ENCODE assay signal across 9 cellular contexts in genomic region chr17:39270923-39271322, GRCh38. TPM values are rescaled to one million over a fixed set of nuclear protein-coding genes. Genes with fewer than 3 reads are reported as not detected.
DNase-seq lines count a peak whose midpoint lies in the region; ATAC-seq, FAIRE-seq and TF ChIP-seq lines count a peak whose summit lies in the region.
"Had no signal": no experiment of that assay in that cellular context is flagged by ENCODE, and none has a peak within 500 bp of the region (broad histone marks: within the 10 kb centered on the region; RNA-seq: fewer than 3 reads in every experiment).

No MANE protein-coding gene starts in this region.

- H3K36me3 Mint-ChIP-seq in activated CD8-positive, alpha-beta T cell treated with anti-CD3 and anti-CD28 coated beads for 36 hours (ENCODE audit: low read depth) = peaks cover 4% of the 10 kb centered on the region
- peaks cover 4% of the 10 kb centered on the region for H3K36me3 Mint-ChIP-seq in activated CD8-positive, alpha-beta T cell treated with anti-CD3 and anti-CD28 coated beads, Interleukin-2, amount 10 ng/mL, durations not matched to agents 7 days and 5 days (ENCODE audit: low read depth)

- H3K9me3 ChIP-seq in endothelial cell of umbilical vein (replicated peaks; ENCODE audit: control insufficient read depth, insufficient read depth, low read length) = no peaks in the 10 kb centered on the region
- H3K9me3 ChIP-seq in spleen = no peaks in the 10 kb centered on the region

- H3K4me1 ChIP-seq in endothelial cell of umbilical vein (ENCODE audit: control insufficient read depth, extremely low read depth, insufficient read depth, low read length) (no peaks in the 10 kb centered on the region), spleen (no peaks in the 10 kb centered on the region)

- no peak overlapping the region for H3K9ac ChIP-seq in endothelial cell of umbilical vein (replicated peaks; ENCODE audit: extremely low read depth, insufficient read depth, low read length)

- no peak overlapping the region for H2AFZ ChIP-seq in endothelial cell of umbilical vein (ENCODE audit: low read depth, low read length)

- no peaks in the 10 kb centered on the region for H3K9me1 ChIP-seq in endothelial cell of umbilical vein (replicated peaks; ENCODE audit: control insufficient read depth, extremely low read depth, insufficient read depth, low read length)

- no peak overlapping the region for H3K4me2 ChIP-seq in endothelial cell of umbilical vein (ENCODE audit: insufficient read depth, low read length)

- WGBS in spleen, 5 donors = 31 to 52% (median 39%) methylated on average over 3 of the region's 3 CpGs

- no peaks in the 10 kb centered on the region for H3K4me1 Mint-ChIP-seq in activated CD8-positive, alpha-beta T cell treated with anti-CD3 and anti-CD28 coated beads for 36 hours (ENCODE audit: low read depth)
- no peaks in the 10 kb centered on the region for H3K4me1 Mint-ChIP-seq in activated CD8-positive, alpha-beta T cell treated with anti-CD3 and anti-CD28 coated beads, Interleukin-2, amount 10 ng/mL, durations not matched to agents 7 days and 5 days (ENCODE audit: low read depth)

- no TSS peak for BruUV-seq in endothelial cell of umbilical vein (replicated peaks; lab: Mats Ljungman, UMichigan)

- ATAC-seq in activated CD8-positive, alpha-beta T cell treated with anti-CD3 and anti-CD28 coated beads for 36 hours = no peak
- ATAC-seq in activated CD8-positive, alpha-beta T cell treated with anti-CD3 and anti-CD28 coated beads, Interleukin-2, amount 10 ng/mL, durations not matched to agents 7 days and 5 days = no peak

- H3K27ac ChIP-seq in endothelial cell of umbilical vein (ENCODE audit: insufficient read depth, low read depth, low read length) (no peak overlapping the region), spleen (no peak overlapping the region)

- H3K4me3 ChIP-seq in endothelial cell of umbilical vein (replicated peaks in 1 of 3; ENCODE audit: insufficient read depth in 1 of 3, low read depth in 1 of 3, low read length in 3 of 3) = no peak overlapping the region
- H3K4me3 ChIP-seq in spleen = no peak overlapping the region

- POLR2A ChIA-PET in activated CD8-positive, alpha-beta T cell treated with anti-CD3 and anti-CD28 coated beads for 36 hours (lab: Charles Lee) = interaction anchor here (1.5 kb wide), 1 partner anchor 130 kb away, joined by 4 read pairs; the partner anchor contains the start of gene FBXL20
- POLR2A ChIA-PET in activated CD8-positive, alpha-beta T cell treated with anti-CD3 and anti-CD28 coated beads, Interleukin-2, amount 10 ng/mL, durations not matched to agents 7 days and 5 days (lab: Charles Lee) = no interaction called here
- POLR2A ChIA-PET in endothelial cell of umbilical vein (lab: Charles Lee) = no interaction called here

- H4K20me1 ChIP-seq in endothelial cell of umbilical vein (replicated peaks; ENCODE audit: control insufficient read depth, extremely low read depth, insufficient read depth, low read length) = no peaks in the 10 kb centered on the region

- CTCF ChIA-PET in activated CD8-positive, alpha-beta T cell treated with anti-CD3 and anti-CD28 coated beads for 36 hours (lab: Charles Lee) = interaction anchor here (0.7 to 1.2 kb wide), 5 partner anchors 16 to 191 kb away, joined by 3 to 4 read pairs (median 4); partner anchors contain the start of gene MED1
- CTCF ChIA-PET in activated CD8-positive, alpha-beta T cell treated with anti-CD3 and anti-CD28 coated beads, Interleukin-2, amount 10 ng/mL, durations not matched to agents 7 days and 5 days (lab: Charles Lee) = interaction anchor here (0.5 to 1.0 kb wide), 3 partner anchors 39 to 215 kb away, joined by 3 read pairs; no protein-coding TSS in a partner anchor
- CTCF ChIA-PET in endothelial cell of umbilical vein (lab: Charles Lee) = interaction anchor here (0.6 to 2.3 kb wide), 11 partner anchors 10 to 351 kb away, joined by 3 to 12 read pairs (median 4); partner anchors contain the start of gene FBXL20

- H3K9me3 Mint-ChIP-seq in activated CD8-positive, alpha-beta T cell treated with anti-CD3 and anti-CD28 coated beads for 36 hours = no peaks in the 10 kb centered on the region
- no peaks in the 10 kb centered on the region for H3K9me3 Mint-ChIP-seq in activated CD8-positive, alpha-beta T cell treated with anti-CD3 and anti-CD28 coated beads, Interleukin-2, amount 10 ng/mL, durations not matched to agents 7 days and 5 days (ENCODE audit: insufficient read depth)

- TF ChIP-seq CTCF in activated CD8-positive, alpha-beta T cell treated with anti-CD3 and anti-CD28 coated beads for 36 hours (IDR thresholded peaks at IDR 0.05) = no peak
- peak; percentile 11 to 27 for TF ChIP-seq CTCF in endothelial cell of umbilical vein (IDR thresholded peaks at IDR 0.05; ENCODE audit: extremely low read depth in 1 of 2, insufficient read depth in 1 of 2, low read depth in 1 of 2, low read length in 2 of 2)
- TF ChIP-seq CTCF in spleen (IDR thresholded peaks at IDR 0.05 in 8 of 11, conservative IDR thresholded peaks at IDR 0.05 in 3 of 11) = peak in 6 of 11 experiments; percentile 16 to 37 (median 26)

- no peak overlapping the region for H3K4me3 Mint-ChIP-seq in activated CD8-positive, alpha-beta T cell treated with anti-CD3 and anti-CD28 coated beads for 36 hours
- no peak overlapping the region for H3K4me3 Mint-ChIP-seq in activated CD8-positive, alpha-beta T cell treated with anti-CD3 and anti-CD28 coated beads, Interleukin-2, amount 10 ng/mL, durations not matched to agents 7 days and 5 days
- H3K4me3 Mint-ChIP-seq: activated naive CD8-positive, alpha-beta T cell had no signal

- dilution Hi-C loops in endothelial cell of umbilical vein (cut with MboI; ENCODE audit: extremely low pct_ligation_motif_present, low sequenced_read_pairs) = no loop called here

- H3K27me3 Mint-ChIP-seq in activated CD8-positive, alpha-beta T cell treated with anti-CD3 and anti-CD28 coated beads for 36 hours = no peaks in the 10 kb centered on the region
- H3K27me3 Mint-ChIP-seq in activated CD8-positive, alpha-beta T cell treated with anti-CD3 and anti-CD28 coated beads, Interleukin-2, amount 10 ng/mL, durations not matched to agents 7 days and 5 days (ENCODE audit: low read depth) = no peaks in the 10 kb centered on the region
- H3K27me3 Mint-ChIP-seq: activated naive CD8-positive, alpha-beta T cell had no signal

- no peak overlapping the region for H3K27ac Mint-ChIP-seq in activated CD8-positive, alpha-beta T cell treated with anti-CD3 and anti-CD28 coated beads for 36 hours
- no peak overlapping the region for H3K27ac Mint-ChIP-seq in activated CD8-positive, alpha-beta T cell treated with anti-CD3 and anti-CD28 coated beads, Interleukin-2, amount 10 ng/mL, durations not matched to agents 7 days and 5 days
- H3K27ac Mint-ChIP-seq: activated naive CD8-positive, alpha-beta T cell had no signal

- H3K27me3 ChIP-seq in endothelial cell of umbilical vein (ENCODE audit: control insufficient read depth in 2 of 2, insufficient read depth in 2 of 2, low read length in 2 of 2) (no peaks in the 10 kb centered on the region), spleen (replicated peaks in 1 of 7) (no peaks in the 10 kb centered on the region)

- DNase-seq in activated CD8-positive, alpha-beta T cell treated with anti-CD3 and anti-CD28 coated beads for 36 hours = peak; percentile 29
- no peak for DNase-seq in activated CD8-positive, alpha-beta T cell treated with anti-CD3 and anti-CD28 coated beads, Interleukin-2, amount 10 ng/mL, durations not matched to agents 7 days and 5 days
- peak; percentile 42 for DNase-seq in NCI-H69 (lab: John Stamatoyannopoulos, UW)
- DNase-seq in endothelial cell of umbilical vein (ENCODE audit: low read depth, low spot score) = peak; percentile 39
- DNase-seq in spleen = no peak
- no peak for DNase-seq in NCI-H774 (lab: John Stamatoyannopoulos, UW)
- DNase-seq in ureter (ENCODE audit: low spot score) = no peak
- no peak for DNase-seq in NK-92 (lab: John Stamatoyannopoulos, UW; ENCODE audit: unreplicated experiment)

- TF ChIP-seq POLR2A in endothelial cell of umbilical vein (IDR thresholded peaks at IDR 0.05; ENCODE audit: low read depth, low read length) (no peak), spleen (IDR thresholded peaks at IDR 0.05) (no peak)

- FAIRE-seq in endothelial cell of umbilical vein (lab: Jason Lieb, UNC) = peak; percentile 71

- intact Hi-C loops in activated CD8-positive, alpha-beta T cell treated with anti-CD3 and anti-CD28 coated beads for 36 hours (cut with micrococcal nuclease) = no loop called here
- intact Hi-C loops in endothelial cell of umbilical vein (cut with micrococcal nuclease) (loop anchor here (2.0 kb wide), 1 partner anchor 130 kb away; the partner anchor contains the start of gene FBXL20), spleen (cut with DNase I; ENCODE audit: low total_unique reads) (no loop called here)

- H3K79me2 ChIP-seq in endothelial cell of umbilical vein (ENCODE audit: control insufficient read depth, insufficient read depth, low read length) = no peaks in the 10 kb centered on the region

- H3K36me3 ChIP-seq in endothelial cell of umbilical vein (ENCODE audit: control insufficient read depth in 2 of 2, extremely low read depth in 1 of 2, insufficient read depth in 2 of 2, low read length in 2 of 2) (peaks cover 0 to 2% of the 10 kb centered on the region in 2 experiments), spleen (peaks cover 0 to 100% (median 56%) of the 10 kb centered on the region in 6 donors)

TF ChIP-seq in endothelial cell of umbilical vein, 7 proteins besides CTCF, POLR2A, EP300 and RAD21 (continues in another document):
- TF ChIP-seq POLR2AphosphoS5 (IDR thresholded peaks at IDR 0.05; ENCODE audit: insufficient read depth, low read depth, low read length) = no peak
- no peak for TF ChIP-seq MYC (IDR thresholded peaks at IDR 0.05; ENCODE audit: low read depth, low read length)
- TF ChIP-seq MAX (IDR thresholded peaks at IDR 0.05; ENCODE audit: insufficient read depth, insufficient read length) = no peak

RNA-seq across cellular contexts. Expression of gene STAC2, which starts 45.2 kb away (rescaled TPM):
- total RNA-seq in activated CD8-positive, alpha-beta T cell treated with anti-CD3 and anti-CD28 coated beads for 36 hours = under 1 TPM; 0.47 to 0.56 TPM
- not detected for total RNA-seq in activated CD8-positive, alpha-beta T cell treated with anti-CD3 and anti-CD28 coated beads, Interleukin-2, amount 10 ng/mL, durations not matched to agents 7 days and 5 days
- total RNA-seq in endothelial cell of umbilical vein (not detected in 2 replicates), spleen (under 1 TPM in 2 of 7 donors, not detected in 5; 0.27 to 0.56 TPM), ureter (1.6 TPM)
- polyA plus RNA-seq in endothelial cell of umbilical vein (not detected in 2 replicates), spleen (under 1 TPM in 1 of 3 donors, not detected in 2; 0.06 TPM)
- not detected in 2 replicates for polyA plus RNA-seq in endothelial cell of umbilical vein (2011; cell fraction: cytosol; rRNA removed)
- not detected in 2 replicates for polyA plus RNA-seq in endothelial cell of umbilical vein (2011; cell fraction: nucleus; rRNA removed)
- not detected in 2 replicates for polyA plus RNA-seq in endothelial cell of umbilical vein (2012)
- polyA minus RNA-seq in endothelial cell of umbilical vein = not detected in 2 replicates
- polyA minus RNA-seq in endothelial cell of umbilical vein (2011; cell fraction: cytosol; rRNA and poly(A)+ RNA removed) = not detected
- polyA minus RNA-seq in endothelial cell of umbilical vein (2011; cell fraction: nucleus; rRNA and poly(A)+ RNA removed) = not detected in 2 replicates

Comparison
In these comparisons a context has a peak if more than half of its experiments do, and no peak if none do; other contexts are left out.
1. DNase-seq: peak in activated CD8-positive, alpha-beta T cell treated with anti-CD3 and anti-CD28 coated beads for 36 hours (single experiment), NCI-H69 (single experiment) and endothelial cell of umbilical vein (single experiment); none in activated CD8-positive, alpha-beta T cell treated with anti-CD3 and anti-CD28 coated beads, Interleukin-2, amount 10 ng/mL, durations not matched to agents 7 days and 5 days (single experiment), spleen (single experiment), NCI-H774 (single experiment), ureter (single experiment) and NK-92 (single experiment).